Comparison of ENCODE assay signal across 8 cellular contexts in the genomic region with DNA sequence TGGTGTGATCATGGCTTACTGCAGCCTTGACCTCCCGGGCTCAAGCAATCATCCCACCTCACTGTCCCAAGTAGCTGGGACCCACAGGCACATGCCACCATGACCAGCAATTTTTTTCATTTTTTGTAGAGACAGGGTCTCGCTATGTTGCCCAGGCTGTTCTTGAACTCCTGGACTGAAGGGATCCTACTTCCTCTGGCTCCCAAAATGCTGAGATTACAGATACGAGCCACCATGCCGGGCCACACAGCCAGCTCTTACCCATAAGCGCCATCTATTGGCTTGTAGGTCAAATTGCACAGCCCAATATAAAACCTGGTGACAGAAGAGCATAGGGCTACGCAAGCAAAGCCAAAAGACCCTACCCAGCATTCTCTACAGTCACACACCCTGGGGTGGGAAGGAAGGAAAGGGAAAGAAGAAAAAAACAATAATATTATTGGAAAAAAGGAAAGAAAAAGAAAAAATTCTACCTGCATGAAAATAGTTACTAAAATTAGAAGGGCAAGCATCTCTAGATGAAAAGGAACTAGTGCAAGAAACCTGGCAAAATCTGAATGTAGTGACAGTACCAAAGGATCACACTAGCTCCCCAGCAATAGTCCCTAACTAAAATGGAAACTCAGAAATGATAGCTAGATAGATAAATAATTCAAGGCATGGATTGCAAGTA. TPM values are rescaled to one million over a fixed set of nuclear protein-coding genes. Genes with fewer than 3 reads are reported as not detected.
DNase-seq lines count a peak whose midpoint lies in the region; ATAC-seq and TF ChIP-seq lines count a peak whose summit lies in the region.

No MANE protein-coding gene starts in this region.

- H3K27me3 Mint-ChIP-seq in stimulated activated naive CD8-positive, alpha-beta T cell treated with anti-CD3 and anti-CD28 coated beads, Interleukin-15, amount 100 ng/mL, for 72 hours = peaks cover 40% of the 10 kb centered on the region

- H3K27ac Mint-ChIP-seq in stimulated activated naive CD8-positive, alpha-beta T cell treated with anti-CD3 and anti-CD28 coated beads, Interleukin-15, amount 100 ng/mL, for 72 hours = no peak overlapping the region

- H3K27me3 ChIP-seq in adipocyte (replicated peaks; ENCODE audit: control insufficient read depth, insufficient read depth, low read length) = no peaks in the 10 kb centered on the region

- no peaks in the 10 kb centered on the region for H3K9me3 Mint-ChIP-seq in stimulated activated naive CD8-positive, alpha-beta T cell treated with anti-CD3 and anti-CD28 coated beads, Interleukin-15, amount 100 ng/mL, for 72 hours

- no peaks in the 10 kb centered on the region for H3K4me1 Mint-ChIP-seq in stimulated activated naive CD8-positive, alpha-beta T cell treated with anti-CD3 and anti-CD28 coated beads, Interleukin-15, amount 100 ng/mL, for 72 hours

- ATAC-seq in HG02973 (IDR thresholded peaks at IDR 0.05; ENCODE audit: unreplicated experiment) = peak; percentile 65
- peak; percentile 77 for ATAC-seq in stimulated activated naive CD8-positive, alpha-beta T cell treated with anti-CD3 and anti-CD28 coated beads, Interleukin-15, amount 100 ng/mL, for 72 hours

- peaks cover 4% of the 10 kb centered on the region for H3K9me3 ChIP-seq in adipocyte (ENCODE audit: control insufficient read depth, low read length)

- H3K9ac ChIP-seq in adipocyte (ENCODE audit: low read length) = no peak overlapping the region

- in situ Hi-C loops in GM13977 (cut with MboI; ENCODE audit: low pct_unique_long_range_greater_than_20kb, low sequenced_read_pairs, unreplicated experiment) = loop anchor here (10.0 kb wide), 1 partner anchor 246 kb away; no protein-coding TSS in a partner anchor

- no peaks in the 10 kb centered on the region for H3K36me3 ChIP-seq in adipocyte (ENCODE audit: control insufficient read depth, insufficient read depth, low read length, severe bottlenecking)

- peaks cover 5% of the 10 kb centered on the region for H3K4me1 ChIP-seq in adipocyte (ENCODE audit: control insufficient read depth, insufficient read depth, low read length)

- H3K4me3 Mint-ChIP-seq in stimulated activated naive CD8-positive, alpha-beta T cell treated with anti-CD3 and anti-CD28 coated beads, Interleukin-15, amount 100 ng/mL, for 72 hours = no peak overlapping the region

- H3K4me3 ChIP-seq in adipocyte (ENCODE audit: low read length) = no peak overlapping the region

- peak; percentile 38 to 64 for DNase-seq in AML-193 (lab: John Stamatoyannopoulos, UW)
- peak; percentile 57 for DNase-seq in GM13977 (ENCODE audit: low spot score)
- DNase-seq in NCI-H460 (ENCODE audit: extremely low read depth, low read depth) = peak; percentile 40
- peak; percentile 71 for DNase-seq in adipocyte (ENCODE audit: low read depth)
- peak; percentile 72 for DNase-seq in iPS-NIHi7 (ENCODE audit: extremely low spot score)
- peak; percentile 19 to 25 for DNase-seq in stimulated activated naive CD8-positive, alpha-beta T cell treated with anti-CD3 and anti-CD28 coated beads, Interleukin-15, amount 100 ng/mL, for 72 hours
- DNase-seq in pons (ENCODE audit: low spot score) = no peak

- TF ChIP-seq CTCF in GM13977 (IDR thresholded peaks at IDR 0.05; ENCODE audit: extremely low read depth, insufficient read depth, missing control alignments) = peak; percentile 88

RNA-seq across cellular contexts. Expression of a gene that starts 29.4 kb away (rescaled TPM):
- total RNA-seq in NCI-H460 (2014; rRNA removed; shearing (Covaris generic)) = not detected in 2 replicates
- polyA plus RNA-seq in NCI-H460 (2014; cell fraction: nucleus; rRNA removed) = not detected in 2 replicates
